Comparison of ENCODE assay signal across 8 cellular contexts in the genomic region with DNA sequence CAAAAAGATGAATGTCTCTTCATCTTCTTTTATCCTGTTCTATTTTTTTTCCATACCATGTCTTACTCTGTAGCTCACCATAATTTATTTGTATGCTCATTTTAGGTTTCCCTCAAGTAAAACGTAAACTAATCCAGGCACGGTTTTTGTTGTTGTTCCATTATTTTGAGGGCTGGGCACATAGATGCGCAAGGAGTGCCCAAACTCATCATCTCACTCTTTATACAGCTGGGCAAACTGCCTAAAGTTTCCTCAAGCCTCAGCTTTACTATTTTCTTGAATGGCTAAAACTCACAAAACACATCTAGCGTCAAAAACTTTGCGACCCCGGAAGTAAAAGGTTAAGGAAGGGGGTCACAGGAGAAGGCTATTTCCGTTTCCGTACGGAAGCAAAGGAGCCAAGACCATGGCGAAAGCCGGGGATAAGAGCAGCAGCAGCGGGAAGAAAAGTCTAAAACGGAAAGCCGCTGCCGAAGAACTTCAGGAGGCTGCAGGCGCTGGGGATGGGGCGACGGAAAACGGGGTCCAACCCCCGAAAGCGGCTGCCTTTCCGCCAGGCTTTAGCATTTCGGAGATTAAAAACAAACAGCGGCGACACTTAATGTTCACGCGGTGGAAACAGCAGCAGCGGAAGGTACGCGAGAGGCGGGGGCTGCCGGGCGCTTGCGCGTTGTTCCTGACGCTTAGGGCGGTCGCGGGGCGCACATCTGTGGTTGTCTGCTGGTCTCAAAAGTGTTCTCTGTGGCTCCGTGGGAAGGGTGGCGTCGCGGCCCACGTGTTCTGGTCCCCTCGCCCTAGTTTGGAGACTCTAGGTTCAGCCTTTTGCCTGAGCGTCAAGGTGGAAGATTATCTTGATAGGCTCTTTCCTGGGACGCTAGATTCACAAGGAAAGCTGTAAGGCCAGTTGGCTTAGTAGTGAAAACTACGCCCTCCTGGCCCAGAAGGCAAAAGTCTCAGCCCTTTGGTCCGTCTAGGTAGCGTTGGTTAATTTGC. TPM values are rescaled to one million over a fixed set of nuclear protein-coding genes. Genes with fewer than 3 reads are reported as not detected.
DNase-seq lines count a peak whose midpoint lies in the region; ATAC-seq, FAIRE-seq and TF ChIP-seq lines count a peak whose summit lies in the region.

A gene with protein sequence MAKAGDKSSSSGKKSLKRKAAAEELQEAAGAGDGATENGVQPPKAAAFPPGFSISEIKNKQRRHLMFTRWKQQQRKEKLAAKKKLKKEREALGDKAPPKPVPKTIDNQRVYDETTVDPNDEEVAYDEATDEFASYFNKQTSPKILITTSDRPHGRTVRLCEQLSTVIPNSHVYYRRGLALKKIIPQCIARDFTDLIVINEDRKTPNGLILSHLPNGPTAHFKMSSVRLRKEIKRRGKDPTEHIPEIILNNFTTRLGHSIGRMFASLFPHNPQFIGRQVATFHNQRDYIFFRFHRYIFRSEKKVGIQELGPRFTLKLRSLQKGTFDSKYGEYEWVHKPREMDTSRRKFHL (plus strand): TSS at position 391 of the 993 bp plus-strand sequence. CDS start 16 bp downstream, at position 407.

- no peaks in the 10 kb centered on the region for H3K9me3 ChIP-seq in fibroblast of lung (ENCODE audit: control insufficient read depth, insufficient read depth, low read depth, low read length)
- no peaks in the 10 kb centered on the region for H3K9me3 ChIP-seq in naive thymus-derived CD4-positive, alpha-beta T cell (ENCODE audit: control insufficient read depth in 2 of 3, low read length in 3 of 3)

- H3K9ac ChIP-seq in fibroblast of lung (ENCODE audit: insufficient read depth, low read length): peak within 1 kb of the TSS; percentile 77

- peak within 1 kb of the TSS; percentile 98 for H3K4me3 Mint-ChIP-seq in activated T-helper 1 cell treated with anti-CD3 and anti-CD28 coated beads, Interleukin-12 subunit alpha, Interleukin-12 subunit beta, Interleukin-2, Interleukin-4 antibody, amounts not matched to agents 30 ng/mL and 10 ng/mL and 1 ng/mL, durations not matched to agents 14 hours and 24 hours and 36 hours
- H3K4me3 Mint-ChIP-seq in naive thymus-derived CD4-positive, alpha-beta T cell: peak within 1 kb of the TSS; percentile 88 to 100 (median 98)
- peak within 1 kb of the TSS; percentile 99 for H3K4me3 Mint-ChIP-seq in stimulated activated memory B cell treated with anti-CD40 and anti-IgM and Interleukin-4, amounts not matched to agents 10 μg/mL and 1 μg/mL and 100 μg/mL, for 72 hours

- H3K4me1 ChIP-seq in fibroblast of lung (ENCODE audit: control insufficient read depth, extremely low read depth, insufficient read depth, low read length): peaks cover 2% of the 10 kb centered on the region
- peaks cover 22 to 28% of the 10 kb centered on the region in 2 donors for H3K4me1 ChIP-seq in naive thymus-derived CD4-positive, alpha-beta T cell (ENCODE audit: control insufficient read depth in 2 of 2, insufficient read depth in 2 of 2, low read length in 2 of 2)

- H3K27ac Mint-ChIP-seq in activated T-helper 1 cell treated with anti-CD3 and anti-CD28 coated beads, Interleukin-12 subunit alpha, Interleukin-12 subunit beta, Interleukin-2, Interleukin-4 antibody, amounts not matched to agents 30 ng/mL and 10 ng/mL and 1 ng/mL, durations not matched to agents 14 hours and 24 hours and 36 hours: peak within 1 kb of the TSS; percentile 97
- peak within 1 kb of the TSS; percentile 98 to 100 (median 99) for H3K27ac Mint-ChIP-seq in naive thymus-derived CD4-positive, alpha-beta T cell
- peak within 1 kb of the TSS; percentile 99 for H3K27ac Mint-ChIP-seq in stimulated activated memory B cell treated with anti-CD40 and anti-IgM and Interleukin-4, amounts not matched to agents 10 μg/mL and 1 μg/mL and 100 μg/mL, for 72 hours

- DNase-seq in DMS79 treated with DMSO at 0.1 percent for 48 hours (lab: John Stamatoyannopoulos, UW): peak; percentile 76
- DNase-seq in KG1 (lab: John Stamatoyannopoulos, UW): peak; percentile 88
- DNase-seq in RCC 7860 (ENCODE audit: low spot score): peak; percentile 73
- DNase-seq in activated T-helper 1 cell treated with anti-CD3 and anti-CD28 coated beads, Interleukin-12 subunit alpha, Interleukin-12 subunit beta, Interleukin-2, Interleukin-4 antibody, amounts not matched to agents 30 ng/mL and 10 ng/mL and 1 ng/mL, durations not matched to agents 14 hours and 24 hours and 36 hours (ENCODE audit: low spot score): peak; percentile 70
- DNase-seq in fibroblast of lung (ENCODE audit: low read depth in 2 of 2): peak; percentile 81 to 86
- DNase-seq in naive thymus-derived CD4-positive, alpha-beta T cell: peak; percentile 61 to 88 (median 83)

- H3K27ac ChIP-seq in fibroblast of lung (ENCODE audit: insufficient read depth, low read length): peak within 1 kb of the TSS; percentile 87
- peak within 1 kb of the TSS; percentile 80 for H3K27ac ChIP-seq in naive thymus-derived CD4-positive, alpha-beta T cell (ENCODE audit: low read depth, low read length)

- peaks cover 26% of the 10 kb centered on the region for H3K79me2 ChIP-seq in fibroblast of lung (ENCODE audit: control insufficient read depth, insufficient read depth, low read length)

- peak within 1 kb of the TSS; percentile 97 for H3K4me2 ChIP-seq in fibroblast of lung (ENCODE audit: extremely low read depth, insufficient read depth, low read length)

- CTCF ChIA-PET in naive thymus-derived CD4-positive, alpha-beta T cell (lab: Charles Lee): interaction anchor here (1.0 to 1.5 kb wide), 2 partner anchors 42 to 141 kb away, joined by 3 to 5 read pairs; no protein-coding TSS in a partner anchor

- no peaks in the 10 kb centered on the region for H3K36me3 ChIP-seq in fibroblast of lung (ENCODE audit: control insufficient read depth, insufficient read depth, low read length)
- H3K36me3 ChIP-seq in naive thymus-derived CD4-positive, alpha-beta T cell (ENCODE audit: control insufficient read depth in 2 of 3, insufficient read depth in 3 of 3, low read length in 3 of 3): peaks cover 0 to 6% (median 0%) of the 10 kb centered on the region in 3 experiments

- peaks cover 34% of the 10 kb centered on the region for H3K4me1 Mint-ChIP-seq in activated T-helper 1 cell treated with anti-CD3 and anti-CD28 coated beads, Interleukin-12 subunit alpha, Interleukin-12 subunit beta, Interleukin-2, Interleukin-4 antibody, amounts not matched to agents 30 ng/mL and 10 ng/mL and 1 ng/mL, durations not matched to agents 14 hours and 24 hours and 36 hours (ENCODE audit: low read depth)
- peaks cover 29 to 60% (median 49%) of the 10 kb centered on the region in 7 donors for H3K4me1 Mint-ChIP-seq in naive thymus-derived CD4-positive, alpha-beta T cell
- H3K4me1 Mint-ChIP-seq in stimulated activated memory B cell treated with anti-CD40 and anti-IgM and Interleukin-4, amounts not matched to agents 10 μg/mL and 1 μg/mL and 100 μg/mL, for 72 hours: peaks cover 31% of the 10 kb centered on the region

- peak within 1 kb of the TSS; percentile 81 to 98 (median 88) for H3K4me3 ChIP-seq in fibroblast of lung (replicated peaks in 1 of 4; ENCODE audit: control extremely low read depth in 1 of 4, insufficient read depth in 1 of 4, low read depth in 3 of 4, low read length in 4 of 4)
- H3K4me3 ChIP-seq in naive thymus-derived CD4-positive, alpha-beta T cell (ENCODE audit: low read length): peak within 1 kb of the TSS; percentile 72

- H3K27me3 Mint-ChIP-seq in activated T-helper 1 cell treated with anti-CD3 and anti-CD28 coated beads, Interleukin-12 subunit alpha, Interleukin-12 subunit beta, Interleukin-2, Interleukin-4 antibody, amounts not matched to agents 30 ng/mL and 10 ng/mL and 1 ng/mL, durations not matched to agents 14 hours and 24 hours and 36 hours (ENCODE audit: insufficient read depth): peaks cover 28% of the 10 kb centered on the region
- peaks cover 21 to 35% (median 26%) of the 10 kb centered on the region in 5 donors for H3K27me3 Mint-ChIP-seq in naive thymus-derived CD4-positive, alpha-beta T cell
- peaks cover 32% of the 10 kb centered on the region for H3K27me3 Mint-ChIP-seq in stimulated activated memory B cell treated with anti-CD40 and anti-IgM and Interleukin-4, amounts not matched to agents 10 μg/mL and 1 μg/mL and 100 μg/mL, for 72 hours

- no peaks in the 10 kb centered on the region for H4K20me1 ChIP-seq in fibroblast of lung (ENCODE audit: control insufficient read depth, extremely low read depth, insufficient read depth, low read length)

- H3K36me3 Mint-ChIP-seq in activated T-helper 1 cell treated with anti-CD3 and anti-CD28 coated beads, Interleukin-12 subunit alpha, Interleukin-12 subunit beta, Interleukin-2, Interleukin-4 antibody, amounts not matched to agents 30 ng/mL and 10 ng/mL and 1 ng/mL, durations not matched to agents 14 hours and 24 hours and 36 hours (ENCODE audit: low read depth): peaks cover 35% of the 10 kb centered on the region
- peaks cover 12 to 36% (median 29%) of the 10 kb centered on the region in 5 donors for H3K36me3 Mint-ChIP-seq in naive thymus-derived CD4-positive, alpha-beta T cell
- peaks cover 36% of the 10 kb centered on the region for H3K36me3 Mint-ChIP-seq in stimulated activated memory B cell treated with anti-CD40 and anti-IgM and Interleukin-4, amounts not matched to agents 10 μg/mL and 1 μg/mL and 100 μg/mL, for 72 hours

- H3K9me3 Mint-ChIP-seq in activated T-helper 1 cell treated with anti-CD3 and anti-CD28 coated beads, Interleukin-12 subunit alpha, Interleukin-12 subunit beta, Interleukin-2, Interleukin-4 antibody, amounts not matched to agents 30 ng/mL and 10 ng/mL and 1 ng/mL, durations not matched to agents 14 hours and 24 hours and 36 hours: peaks cover 18% of the 10 kb centered on the region
- peaks cover 3 to 23% (median 7%) of the 10 kb centered on the region in 11 donors for H3K9me3 Mint-ChIP-seq in naive thymus-derived CD4-positive, alpha-beta T cell
- H3K9me3 Mint-ChIP-seq in stimulated activated memory B cell treated with anti-CD40 and anti-IgM and Interleukin-4, amounts not matched to agents 10 μg/mL and 1 μg/mL and 100 μg/mL, for 72 hours: peaks cover 14% of the 10 kb centered on the region

- no peak for TF ChIP-seq CTCF in fibroblast of lung (conservative IDR thresholded peaks at IDR 0.05 in 1 of 2, IDR thresholded peaks at IDR 0.05 in 1 of 2; ENCODE audit: low read depth in 1 of 2, low read length in 2 of 2)

- intact Hi-C loops in activated T-helper 1 cell treated with anti-CD3 and anti-CD28 coated beads, Interleukin-12 subunit alpha, Interleukin-12 subunit beta, Interleukin-2, Interleukin-4 antibody, amounts not matched to agents 30 ng/mL and 10 ng/mL and 1 ng/mL, durations not matched to agents 14 hours and 24 hours and 36 hours (cut with micrococcal nuclease): loop anchor here (1.0 to 2.0 kb wide), 8 partner anchors 27 to 400 kb away; a partner anchor contains a TSS
- intact Hi-C loops in naive thymus-derived CD4-positive, alpha-beta T cell (cut with micrococcal nuclease): loop anchor here (1.0 to 2.0 kb wide), 12 partner anchors 27 to 797 kb away; a partner anchor contains a TSS

- H3K27me3 ChIP-seq in fibroblast of lung (ENCODE audit: control insufficient read depth, insufficient read depth, low read length): no peaks in the 10 kb centered on the region
- peaks cover 0 to 7% of the 10 kb centered on the region in 2 donors for H3K27me3 ChIP-seq in naive thymus-derived CD4-positive, alpha-beta T cell (ENCODE audit: control insufficient read depth in 2 of 2, insufficient read depth in 2 of 2, low read length in 2 of 2)

- H2AFZ ChIP-seq in fibroblast of lung (ENCODE audit: low read length): peak within 1 kb of the TSS; percentile 100

- POLR2A ChIA-PET in naive thymus-derived CD4-positive, alpha-beta T cell (lab: Charles Lee): interaction anchor here (0.5 to 5.0 kb wide), 23 partner anchors 9 to 1229 kb away, joined by 3 to 60 read pairs (median 4); a partner anchor contains a TSS

- peak; percentile 17 for FAIRE-seq in RCC 7860 (lab: Jason Lieb, UNC)

- ATAC-seq in GM21723 (IDR thresholded peaks at IDR 0.05; ENCODE audit: unreplicated experiment): peak; percentile 97
- peak; percentile 97 for ATAC-seq in naive thymus-derived CD4-positive, alpha-beta T cell
- ATAC-seq in stimulated activated memory B cell treated with anti-CD40 and anti-IgM and Interleukin-4, amounts not matched to agents 10 μg/mL and 1 μg/mL and 100 μg/mL, for 72 hours: peak; percentile 97

RNA-seq across cellular contexts. Expression of the gene that starts here (rescaled TPM):
- total RNA-seq in activated T-helper 1 cell treated with anti-CD3 and anti-CD28 coated beads, Interleukin-12 subunit alpha, Interleukin-12 subunit beta, Interleukin-2, Interleukin-4 antibody, amounts not matched to agents 30 ng/mL and 10 ng/mL and 1 ng/mL, durations not matched to agents 14 hours and 24 hours and 36 hours: 65.2 and 65.5 TPM in 2 replicates
- total RNA-seq in fibroblast of lung: 31.6 and 32.2 TPM in 2 replicates
- polyA plus RNA-seq in fibroblast of lung: 40.6 and 44.2 TPM in 2 replicates
- polyA plus RNA-seq in fibroblast of lung (2012): 32.6 and 36.9 TPM in 2 replicates
- 0.59 TPM in 1 of 2 replicates, not detected in the other for polyA minus RNA-seq in fibroblast of lung (ENCODE audit: low replicate concordance)
- total RNA-seq in naive thymus-derived CD4-positive, alpha-beta T cell: 10 to 100 TPM; 35.5 to 52.3 (median 44.1) TPM
- 10 to 100 TPM; 60.2 to 62.7 TPM for polyA plus RNA-seq in naive thymus-derived CD4-positive, alpha-beta T cell

Comparison
In these comparisons a context has a peak if more than half of its experiments do, and no peak if none do; other contexts are left out.
1. Peak in every context shown above with its lines: DNase-seq, ATAC-seq, H3K4me3 ChIP-seq and H3K27ac ChIP-seq.